ENCODE assay signal across 1 cellular context in the genomic region with DNA sequence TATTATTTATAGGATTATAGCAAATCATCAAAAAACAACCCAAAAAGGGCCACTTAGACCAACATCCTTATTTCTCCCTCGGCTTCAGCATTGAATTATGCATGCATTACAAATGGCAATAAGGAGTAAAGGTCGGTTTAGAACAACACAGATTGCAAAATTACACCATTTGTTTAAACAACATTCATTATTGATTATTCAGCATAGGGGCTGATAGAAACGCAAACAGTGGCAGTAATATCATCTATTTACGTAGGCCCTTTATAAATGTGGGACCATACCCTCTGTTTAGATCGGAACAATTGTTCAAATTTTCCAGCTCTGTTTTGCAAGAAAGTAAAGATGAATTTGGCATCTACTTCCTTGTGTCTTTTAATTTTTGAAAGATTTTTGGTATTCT.
TF ChIP-seq lines count a peak whose summit lies in the region.

No MANE protein-coding gene starts in this region.

TF ChIP-seq in HepG2, 621 proteins besides CTCF, POLR2A, EP300 and RAD21 (continued from another document and continues in another):
- TF ChIP-seq PAWR (CRISPR knock-in tag; IDR thresholded peaks at IDR 0.05; ENCODE audit: borderline replicate concordance) (no peak), MAFG (CRISPR knock-in tag; IDR thresholded peaks at IDR 0.05) (no peak), PHF5A (CRISPR knock-in tag; IDR thresholded peaks at IDR 0.05; ENCODE audit: low read depth, unreplicated experiment) (peak; percentile 80), ZNF761 (CRISPR knock-in tag; conservative IDR thresholded peaks at IDR 0.05) (no peak), TCF12 (IDR thresholded peaks at IDR 0.05) (no peak), TCF12 (CRISPR knock-in tag; IDR thresholded peaks at IDR 0.05) (peak; percentile 82; the same call in 1 of the 2 replicates), ZNF17 (CRISPR knock-in tag; IDR thresholded peaks at IDR 0.05) (no peak), HNF4A (CRISPR knock-in tag; IDR thresholded peaks at IDR 0.05) (peak; percentile 97), ZNF484 (CRISPR knock-in tag; IDR thresholded peaks at IDR 0.05; ENCODE audit: borderline replicate concordance, low read depth) (no peak), NAIF1 (CRISPR knock-in tag; IDR thresholded peaks at IDR 0.05; ENCODE audit: borderline replicate concordance) (peak; percentile 67), PCBP2 (optimal IDR thresholded peaks at IDR 0.05; ENCODE audit: low read depth, low read length, poor library complexity, severe bottlenecking) (no peak), GFI1 (CRISPR knock-in tag; IDR thresholded peaks at IDR 0.05; ENCODE audit: borderline replicate concordance) (peak; percentile 98), IKZF1 (IDR thresholded peaks at IDR 0.05) (no peak), MIER3 (CRISPR knock-in tag; IDR thresholded peaks at IDR 0.05; ENCODE audit: borderline replicate concordance) (peak; percentile 94), MIXL1 (CRISPR knock-in tag; IDR thresholded peaks at IDR 0.05) (peak; percentile 99), TARDBP (CRISPR knock-in tag; IDR thresholded peaks at IDR 0.05) (peak; percentile 63; the same call in 1 of the 2 replicates), ZNF572 (CRISPR knock-in tag; IDR thresholded peaks at IDR 0.05) (no peak), CBX1 (IDR thresholded peaks at IDR 0.05; ENCODE audit: low read depth) (no peak), NR3C1 (CRISPR knock-in tag; IDR thresholded peaks at IDR 0.05) (no peak), ZFP37 (CRISPR knock-in tag; IDR thresholded peaks at IDR 0.05; ENCODE audit: borderline replicate concordance) (no peak), CBX2 (IDR thresholded peaks at IDR 0.05; ENCODE audit: low read depth, low read length) (no peak), CBX2 (CRISPR knock-in tag; IDR thresholded peaks at IDR 0.05; ENCODE audit: low read depth) (no peak), NFKB2 (CRISPR knock-in tag; IDR thresholded peaks at IDR 0.05; ENCODE audit: borderline replicate concordance) (no peak), SSRP1 (CRISPR knock-in tag; IDR thresholded peaks at IDR 0.05) (no peak), TOE1 (CRISPR knock-in tag; IDR thresholded peaks at IDR 0.05) (peak; percentile 62; the same call in 1 of the 2 replicates), SPEN (CRISPR knock-in tag; IDR thresholded peaks at IDR 0.05; ENCODE audit: low read depth) (no peak), EHMT2 (IDR thresholded peaks at IDR 0.05; ENCODE audit: borderline replicate concordance, low read depth, low read length) (peak; percentile 33; the same call in 1 of the 2 replicates), ZNF564 (CRISPR knock-in tag; IDR thresholded peaks at IDR 0.05) (0 out of 2 replicates have a peak, but pooled peaks have one; percentile 33), YEATS2 (CRISPR knock-in tag; IDR thresholded peaks at IDR 0.05; ENCODE audit: borderline replicate concordance) (peak; percentile 19; the same call in 1 of the 2 replicates)
- TF ChIP-seq, protein P1, sequence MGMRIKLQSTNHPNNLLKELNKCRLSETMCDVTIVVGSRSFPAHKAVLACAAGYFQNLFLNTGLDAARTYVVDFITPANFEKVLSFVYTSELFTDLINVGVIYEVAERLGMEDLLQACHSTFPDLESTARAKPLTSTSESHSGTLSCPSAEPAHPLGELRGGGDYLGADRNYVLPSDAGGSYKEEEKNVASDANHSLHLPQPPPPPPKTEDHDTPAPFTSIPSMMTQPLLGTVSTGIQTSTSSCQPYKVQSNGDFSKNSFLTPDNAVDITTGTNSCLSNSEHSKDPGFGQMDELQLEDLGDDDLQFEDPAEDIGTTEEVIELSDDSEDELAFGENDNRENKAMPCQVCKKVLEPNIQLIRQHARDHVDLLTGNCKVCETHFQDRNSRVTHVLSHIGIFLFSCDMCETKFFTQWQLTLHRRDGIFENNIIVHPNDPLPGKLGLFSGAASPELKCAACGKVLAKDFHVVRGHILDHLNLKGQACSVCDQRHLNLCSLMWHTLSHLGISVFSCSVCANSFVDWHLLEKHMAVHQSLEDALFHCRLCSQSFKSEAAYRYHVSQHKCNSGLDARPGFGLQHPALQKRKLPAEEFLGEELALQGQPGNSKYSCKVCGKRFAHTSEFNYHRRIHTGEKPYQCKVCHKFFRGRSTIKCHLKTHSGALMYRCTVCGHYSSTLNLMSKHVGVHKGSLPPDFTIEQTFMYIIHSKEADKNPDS (CRISPR knock-in tag; IDR thresholded peaks at IDR 0.05): no peak
- TF ChIP-seq, protein P2, sequence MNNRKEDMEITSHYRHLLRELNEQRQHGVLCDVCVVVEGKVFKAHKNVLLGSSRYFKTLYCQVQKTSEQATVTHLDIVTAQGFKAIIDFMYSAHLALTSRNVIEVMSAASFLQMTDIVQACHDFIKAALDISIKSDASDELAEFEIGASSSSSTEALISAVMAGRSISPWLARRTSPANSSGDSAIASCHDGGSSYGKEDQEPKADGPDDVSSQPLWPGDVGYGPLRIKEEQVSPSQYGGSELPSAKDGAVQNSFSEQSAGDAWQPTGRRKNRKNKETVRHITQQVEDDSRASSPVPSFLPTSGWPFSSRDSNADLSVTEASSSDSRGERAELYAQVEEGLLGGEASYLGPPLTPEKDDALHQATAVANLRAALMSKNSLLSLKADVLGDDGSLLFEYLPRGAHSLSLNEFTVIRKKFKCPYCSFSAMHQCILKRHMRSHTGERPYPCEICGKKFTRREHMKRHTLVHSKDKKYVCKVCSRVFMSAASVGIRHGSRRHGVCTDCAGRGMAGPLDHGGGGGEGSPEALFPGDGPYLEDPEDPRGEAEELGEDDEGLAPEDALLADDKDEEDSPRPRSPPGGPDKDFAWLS (CRISPR knock-in tag; IDR thresholded peaks at IDR 0.05; ENCODE audit: borderline replicate concordance): no peak
- TF ChIP-seq, protein P3, sequence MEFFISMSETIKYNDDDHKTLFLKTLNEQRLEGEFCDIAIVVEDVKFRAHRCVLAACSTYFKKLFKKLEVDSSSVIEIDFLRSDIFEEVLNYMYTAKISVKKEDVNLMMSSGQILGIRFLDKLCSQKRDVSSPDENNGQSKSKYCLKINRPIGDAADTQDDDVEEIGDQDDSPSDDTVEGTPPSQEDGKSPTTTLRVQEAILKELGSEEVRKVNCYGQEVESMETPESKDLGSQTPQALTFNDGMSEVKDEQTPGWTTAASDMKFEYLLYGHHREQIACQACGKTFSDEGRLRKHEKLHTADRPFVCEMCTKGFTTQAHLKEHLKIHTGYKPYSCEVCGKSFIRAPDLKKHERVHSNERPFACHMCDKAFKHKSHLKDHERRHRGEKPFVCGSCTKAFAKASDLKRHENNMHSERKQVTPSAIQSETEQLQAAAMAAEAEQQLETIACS (CRISPR knock-in tag; IDR thresholded peaks at IDR 0.05): no peak
- TF ChIP-seq, protein P4, sequence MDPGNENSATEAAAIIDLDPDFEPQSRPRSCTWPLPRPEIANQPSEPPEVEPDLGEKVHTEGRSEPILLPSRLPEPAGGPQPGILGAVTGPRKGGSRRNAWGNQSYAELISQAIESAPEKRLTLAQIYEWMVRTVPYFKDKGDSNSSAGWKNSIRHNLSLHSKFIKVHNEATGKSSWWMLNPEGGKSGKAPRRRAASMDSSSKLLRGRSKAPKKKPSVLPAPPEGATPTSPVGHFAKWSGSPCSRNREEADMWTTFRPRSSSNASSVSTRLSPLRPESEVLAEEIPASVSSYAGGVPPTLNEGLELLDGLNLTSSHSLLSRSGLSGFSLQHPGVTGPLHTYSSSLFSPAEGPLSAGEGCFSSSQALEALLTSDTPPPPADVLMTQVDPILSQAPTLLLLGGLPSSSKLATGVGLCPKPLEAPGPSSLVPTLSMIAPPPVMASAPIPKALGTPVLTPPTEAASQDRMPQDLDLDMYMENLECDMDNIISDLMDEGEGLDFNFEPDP (CRISPR knock-in tag; conservative IDR thresholded peaks at IDR 0.05): no peak
- TF ChIP-seq, protein P5, sequence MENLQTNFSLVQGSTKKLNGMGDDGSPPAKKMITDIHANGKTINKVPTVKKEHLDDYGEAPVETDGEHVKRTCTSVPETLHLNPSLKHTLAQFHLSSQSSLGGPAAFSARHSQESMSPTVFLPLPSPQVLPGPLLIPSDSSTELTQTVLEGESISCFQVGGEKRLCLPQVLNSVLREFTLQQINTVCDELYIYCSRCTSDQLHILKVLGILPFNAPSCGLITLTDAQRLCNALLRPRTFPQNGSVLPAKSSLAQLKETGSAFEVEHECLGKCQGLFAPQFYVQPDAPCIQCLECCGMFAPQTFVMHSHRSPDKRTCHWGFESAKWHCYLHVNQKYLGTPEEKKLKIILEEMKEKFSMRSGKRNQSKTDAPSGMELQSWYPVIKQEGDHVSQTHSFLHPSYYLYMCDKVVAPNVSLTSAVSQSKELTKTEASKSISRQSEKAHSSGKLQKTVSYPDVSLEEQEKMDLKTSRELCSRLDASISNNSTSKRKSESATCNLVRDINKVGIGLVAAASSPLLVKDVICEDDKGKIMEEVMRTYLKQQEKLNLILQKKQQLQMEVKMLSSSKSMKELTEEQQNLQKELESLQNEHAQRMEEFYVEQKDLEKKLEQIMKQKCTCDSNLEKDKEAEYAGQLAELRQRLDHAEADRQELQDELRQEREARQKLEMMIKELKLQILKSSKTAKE (CRISPR knock-in tag; IDR thresholded peaks at IDR 0.05; ENCODE audit: borderline replicate concordance): 0 out of 2 replicates have a peak, but pooled peaks have one; percentile 19
- TF ChIP-seq, protein P6, sequence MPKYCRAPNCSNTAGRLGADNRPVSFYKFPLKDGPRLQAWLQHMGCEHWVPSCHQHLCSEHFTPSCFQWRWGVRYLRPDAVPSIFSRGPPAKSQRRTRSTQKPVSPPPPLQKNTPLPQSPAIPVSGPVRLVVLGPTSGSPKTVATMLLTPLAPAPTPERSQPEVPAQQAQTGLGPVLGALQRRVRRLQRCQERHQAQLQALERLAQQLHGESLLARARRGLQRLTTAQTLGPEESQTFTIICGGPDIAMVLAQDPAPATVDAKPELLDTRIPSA (CRISPR knock-in tag; IDR thresholded peaks at IDR 0.05; ENCODE audit: borderline replicate concordance): no peak
- TF ChIP-seq, protein P7, sequence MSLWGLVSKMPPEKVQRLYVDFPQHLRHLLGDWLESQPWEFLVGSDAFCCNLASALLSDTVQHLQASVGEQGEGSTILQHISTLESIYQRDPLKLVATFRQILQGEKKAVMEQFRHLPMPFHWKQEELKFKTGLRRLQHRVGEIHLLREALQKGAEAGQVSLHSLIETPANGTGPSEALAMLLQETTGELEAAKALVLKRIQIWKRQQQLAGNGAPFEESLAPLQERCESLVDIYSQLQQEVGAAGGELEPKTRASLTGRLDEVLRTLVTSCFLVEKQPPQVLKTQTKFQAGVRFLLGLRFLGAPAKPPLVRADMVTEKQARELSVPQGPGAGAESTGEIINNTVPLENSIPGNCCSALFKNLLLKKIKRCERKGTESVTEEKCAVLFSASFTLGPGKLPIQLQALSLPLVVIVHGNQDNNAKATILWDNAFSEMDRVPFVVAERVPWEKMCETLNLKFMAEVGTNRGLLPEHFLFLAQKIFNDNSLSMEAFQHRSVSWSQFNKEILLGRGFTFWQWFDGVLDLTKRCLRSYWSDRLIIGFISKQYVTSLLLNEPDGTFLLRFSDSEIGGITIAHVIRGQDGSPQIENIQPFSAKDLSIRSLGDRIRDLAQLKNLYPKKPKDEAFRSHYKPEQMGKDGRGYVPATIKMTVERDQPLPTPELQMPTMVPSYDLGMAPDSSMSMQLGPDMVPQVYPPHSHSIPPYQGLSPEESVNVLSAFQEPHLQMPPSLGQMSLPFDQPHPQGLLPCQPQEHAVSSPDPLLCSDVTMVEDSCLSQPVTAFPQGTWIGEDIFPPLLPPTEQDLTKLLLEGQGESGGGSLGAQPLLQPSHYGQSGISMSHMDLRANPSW (CRISPR knock-in tag; IDR thresholded peaks at IDR 0.05; ENCODE audit: borderline replicate concordance): no peak
- TF ChIP-seq, protein P8, sequence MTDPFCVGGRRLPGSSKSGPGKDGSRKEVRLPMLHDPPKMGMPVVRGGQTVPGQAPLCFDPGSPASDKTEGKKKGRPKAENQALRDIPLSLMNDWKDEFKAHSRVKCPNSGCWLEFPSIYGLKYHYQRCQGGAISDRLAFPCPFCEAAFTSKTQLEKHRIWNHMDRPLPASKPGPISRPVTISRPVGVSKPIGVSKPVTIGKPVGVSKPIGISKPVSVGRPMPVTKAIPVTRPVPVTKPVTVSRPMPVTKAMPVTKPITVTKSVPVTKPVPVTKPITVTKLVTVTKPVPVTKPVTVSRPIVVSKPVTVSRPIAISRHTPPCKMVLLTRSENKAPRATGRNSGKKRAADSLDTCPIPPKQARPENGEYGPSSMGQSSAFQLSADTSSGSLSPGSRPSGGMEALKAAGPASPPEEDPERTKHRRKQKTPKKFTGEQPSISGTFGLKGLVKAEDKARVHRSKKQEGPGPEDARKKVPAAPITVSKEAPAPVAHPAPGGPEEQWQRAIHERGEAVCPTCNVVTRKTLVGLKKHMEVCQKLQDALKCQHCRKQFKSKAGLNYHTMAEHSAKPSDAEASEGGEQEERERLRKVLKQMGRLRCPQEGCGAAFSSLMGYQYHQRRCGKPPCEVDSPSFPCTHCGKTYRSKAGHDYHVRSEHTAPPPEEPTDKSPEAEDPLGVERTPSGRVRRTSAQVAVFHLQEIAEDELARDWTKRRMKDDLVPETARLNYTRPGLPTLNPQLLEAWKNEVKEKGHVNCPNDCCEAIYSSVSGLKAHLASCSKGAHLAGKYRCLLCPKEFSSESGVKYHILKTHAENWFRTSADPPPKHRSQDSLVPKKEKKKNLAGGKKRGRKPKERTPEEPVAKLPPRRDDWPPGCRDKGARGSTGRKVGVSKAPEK (CRISPR knock-in tag; IDR thresholded peaks at IDR 0.05; ENCODE audit: borderline replicate concordance): no peak
- TF ChIP-seq, protein P9, sequence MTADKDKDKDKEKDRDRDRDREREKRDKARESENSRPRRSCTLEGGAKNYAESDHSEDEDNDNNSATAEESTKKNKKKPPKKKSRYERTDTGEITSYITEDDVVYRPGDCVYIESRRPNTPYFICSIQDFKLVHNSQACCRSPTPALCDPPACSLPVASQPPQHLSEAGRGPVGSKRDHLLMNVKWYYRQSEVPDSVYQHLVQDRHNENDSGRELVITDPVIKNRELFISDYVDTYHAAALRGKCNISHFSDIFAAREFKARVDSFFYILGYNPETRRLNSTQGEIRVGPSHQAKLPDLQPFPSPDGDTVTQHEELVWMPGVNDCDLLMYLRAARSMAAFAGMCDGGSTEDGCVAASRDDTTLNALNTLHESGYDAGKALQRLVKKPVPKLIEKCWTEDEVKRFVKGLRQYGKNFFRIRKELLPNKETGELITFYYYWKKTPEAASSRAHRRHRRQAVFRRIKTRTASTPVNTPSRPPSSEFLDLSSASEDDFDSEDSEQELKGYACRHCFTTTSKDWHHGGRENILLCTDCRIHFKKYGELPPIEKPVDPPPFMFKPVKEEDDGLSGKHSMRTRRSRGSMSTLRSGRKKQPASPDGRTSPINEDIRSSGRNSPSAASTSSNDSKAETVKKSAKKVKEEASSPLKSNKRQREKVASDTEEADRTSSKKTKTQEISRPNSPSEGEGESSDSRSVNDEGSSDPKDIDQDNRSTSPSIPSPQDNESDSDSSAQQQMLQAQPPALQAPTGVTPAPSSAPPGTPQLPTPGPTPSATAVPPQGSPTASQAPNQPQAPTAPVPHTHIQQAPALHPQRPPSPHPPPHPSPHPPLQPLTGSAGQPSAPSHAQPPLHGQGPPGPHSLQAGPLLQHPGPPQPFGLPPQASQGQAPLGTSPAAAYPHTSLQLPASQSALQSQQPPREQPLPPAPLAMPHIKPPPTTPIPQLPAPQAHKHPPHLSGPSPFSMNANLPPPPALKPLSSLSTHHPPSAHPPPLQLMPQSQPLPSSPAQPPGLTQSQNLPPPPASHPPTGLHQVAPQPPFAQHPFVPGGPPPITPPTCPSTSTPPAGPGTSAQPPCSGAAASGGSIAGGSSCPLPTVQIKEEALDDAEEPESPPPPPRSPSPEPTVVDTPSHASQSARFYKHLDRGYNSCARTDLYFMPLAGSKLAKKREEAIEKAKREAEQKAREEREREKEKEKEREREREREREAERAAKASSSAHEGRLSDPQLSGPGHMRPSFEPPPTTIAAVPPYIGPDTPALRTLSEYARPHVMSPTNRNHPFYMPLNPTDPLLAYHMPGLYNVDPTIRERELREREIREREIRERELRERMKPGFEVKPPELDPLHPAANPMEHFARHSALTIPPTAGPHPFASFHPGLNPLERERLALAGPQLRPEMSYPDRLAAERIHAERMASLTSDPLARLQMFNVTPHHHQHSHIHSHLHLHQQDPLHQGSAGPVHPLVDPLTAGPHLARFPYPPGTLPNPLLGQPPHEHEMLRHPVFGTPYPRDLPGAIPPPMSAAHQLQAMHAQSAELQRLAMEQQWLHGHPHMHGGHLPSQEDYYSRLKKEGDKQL (CRISPR knock-in tag; IDR thresholded peaks at IDR 0.05; ENCODE audit: low read depth): peak; percentile 93
